8 cellular contexts compared by ENCODE assay signal in the genomic region with DNA sequence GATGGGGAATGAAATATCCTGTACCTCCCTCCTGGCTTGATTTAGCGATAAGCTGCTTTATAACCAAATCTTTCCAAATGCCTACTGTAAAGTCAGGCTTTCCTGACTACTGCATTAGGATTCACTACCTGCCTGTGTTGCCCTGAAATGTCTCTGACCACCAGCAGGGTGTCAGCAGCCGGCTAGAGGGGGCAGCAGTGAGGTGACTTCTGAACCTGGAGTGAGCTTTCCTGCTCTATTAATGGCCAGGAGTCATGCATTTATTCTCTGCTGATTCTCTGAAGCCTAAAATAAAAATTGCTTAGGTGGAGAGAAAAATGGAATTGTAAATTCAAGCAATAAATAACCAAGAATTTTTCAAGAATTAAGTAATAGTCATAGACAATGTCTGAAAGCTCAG. TPM values are rescaled to one million over a fixed set of nuclear protein-coding genes. Genes with fewer than 3 reads are reported as not detected.
A peak's percentile ranks its signal among the peaks of the same experiment; 100 is the strongest.
DNase-seq lines count a peak whose midpoint lies in the region; ATAC-seq and TF ChIP-seq lines count a peak whose summit lies in the region.

No MANE protein-coding gene starts in this region.

- TF ChIP-seq EP300 in esophagus muscularis mucosa (IDR thresholded peaks at IDR 0.05) = no peak

- TF ChIP-seq CTCF in C4-2B (conservative IDR thresholded peaks at IDR 0.05) (peak; percentile 69), esophagus muscularis mucosa (IDR thresholded peaks at IDR 0.05) (peak; percentile 45 to 59 (median 59)), progenitor cell of endocrine pancreas (IDR thresholded peaks at IDR 0.05; ENCODE audit: unreplicated experiment) (peak; percentile 85), CD14-positive monocyte (IDR thresholded peaks at IDR 0.05) (no peak)

- H3K27me3 ChIP-seq in H7 (ENCODE audit: control insufficient read depth, insufficient read depth, low read length) = peaks cover 36% of the 10 kb centered on the region
- peaks cover 0 to 1% (median 0%) of the 10 kb centered on the region in 4 donors for H3K27me3 ChIP-seq in esophagus muscularis mucosa

- no peaks in the 10 kb centered on the region for H3K9me3 ChIP-seq in esophagus muscularis mucosa

- intact Hi-C loops in esophagus muscularis mucosa (cut with DNase I) (loop anchor here (5.0 kb wide), 1 partner anchor 37 kb away; no protein-coding TSS in a partner anchor), CD14-positive monocyte (cut with micrococcal nuclease) (no loop called here)

- peaks cover 22 to 64% (median 60%) of the 10 kb centered on the region in 4 donors for H3K4me1 ChIP-seq in esophagus muscularis mucosa

- H3K4me1 Mint-ChIP-seq in progenitor cell of endocrine pancreas (ENCODE audit: low read depth) = peaks cover 12% of the 10 kb centered on the region
- H3K4me1 Mint-ChIP-seq in CD14-positive monocyte = peaks cover 6% of the 10 kb centered on the region

- H3K36me3 ChIP-seq in H7 (replicated peaks; ENCODE audit: control insufficient read depth, insufficient read depth, low read length) = no peaks in the 10 kb centered on the region
- no peaks in the 10 kb centered on the region for H3K36me3 ChIP-seq in esophagus muscularis mucosa

- H3K36me3 Mint-ChIP-seq in progenitor cell of endocrine pancreas (ENCODE audit: insufficient read depth) (no peaks in the 10 kb centered on the region), CD14-positive monocyte (no peaks in the 10 kb centered on the region)

- H3K27ac Mint-ChIP-seq in progenitor cell of endocrine pancreas = no peak overlapping the region
- H3K27ac Mint-ChIP-seq in CD14-positive monocyte = no peak overlapping the region

- TF ChIP-seq POLR2A in esophagus muscularis mucosa (IDR thresholded peaks at IDR 0.05; ENCODE audit: low read depth) = no peak

- H3K27me3 Mint-ChIP-seq in progenitor cell of endocrine pancreas (peaks cover 30% of the 10 kb centered on the region), CD14-positive monocyte (ENCODE audit: low read depth in 3 of 3) (peaks cover 46 to 55% (median 53%) of the 10 kb centered on the region in 3 donors)

- H3K27ac ChIP-seq in C4-2B (no peak overlapping the region), esophagus muscularis mucosa (replicated peaks in 1 of 4) (peak overlapping the region; percentile 94 to 97 (median 96))

- no peak overlapping the region for H3K4me3 ChIP-seq in H7 (ENCODE audit: insufficient read depth, low read depth, low read length)
- no peak overlapping the region for H3K4me3 ChIP-seq in esophagus muscularis mucosa

- DNase-seq in H7 (peak; percentile 86), RPMI8226 (peak; percentile 73), esophagus muscularis mucosa (ENCODE audit: extremely low spot score) (no peak), progenitor cell of endocrine pancreas (ENCODE audit: low spot score, unreplicated experiment) (peak; percentile 39), mesenteric fat pad (ENCODE audit: low spot score) (no peak), CD14-positive monocyte (ENCODE audit: low spot score) (no peak)

- no peak for ATAC-seq in GM21360 (IDR thresholded peaks at IDR 0.05; ENCODE audit: unreplicated experiment)

- H3K4me3 Mint-ChIP-seq in progenitor cell of endocrine pancreas (ENCODE audit: low read depth) = peak overlapping the region; percentile 46
- no peak overlapping the region for H3K4me3 Mint-ChIP-seq in CD14-positive monocyte

- 34% methylated on average over 2 of the region's 2 CpGs for WGBS in esophagus muscularis mucosa

- no peaks in the 10 kb centered on the region for H3K9me3 Mint-ChIP-seq in progenitor cell of endocrine pancreas (ENCODE audit: low read depth)
- peaks cover 0 to 7% (median 0%) of the 10 kb centered on the region in 7 donors for H3K9me3 Mint-ChIP-seq in CD14-positive monocyte

RNA-seq across cellular contexts. Expression of a gene that starts 2.5 kb away (rescaled TPM):
- 13.4 and 14.2 TPM in 2 replicates for total RNA-seq in H7 (2014; rRNA removed; shearing (Covaris generic))
- total RNA-seq in esophagus muscularis mucosa (10 to 100 TPM; 44.9 to 61.6 (median 58.2) TPM), progenitor cell of endocrine pancreas (13.4 and 15.6 TPM in 2 replicates), mesenteric fat pad (25.8 TPM)
- polyA plus RNA-seq in CD14-positive monocyte = under 1 TPM in 1 of 2 donors, not detected in 1; 0.26 TPM

Comparison
In these comparisons a context has a peak if more than half of its experiments do, and no peak if none do; other contexts are left out.
1. DNase-seq: peak in H7 (single experiment), RPMI8226 (single experiment) and progenitor cell of endocrine pancreas (single experiment); none in esophagus muscularis mucosa (single experiment), mesenteric fat pad (single experiment) and CD14-positive monocyte (single experiment).